Comparison of ENCODE assay signal across 16 cellular contexts in genomic region chr1:116067564-116067887, GRCh38. TPM values are rescaled to one million over a fixed set of nuclear protein-coding genes. Genes with fewer than 3 reads are reported as not detected.
A peak's percentile ranks its signal among the peaks of the same experiment; 100 is the strongest.
DNase-seq lines count a peak whose midpoint lies in the region; ATAC-seq, FAIRE-seq and TF ChIP-seq lines count a peak whose summit lies in the region.
"Had no signal": no experiment of that assay in that cellular context is flagged by ENCODE, and none has a peak within 500 bp of the region (broad histone marks: within the 10 kb centered on the region; RNA-seq: fewer than 3 reads in every experiment).

No MANE protein-coding gene starts in this region.

- H3K9me3 Mint-ChIP-seq in T-cell, result no peaks in the 10 kb centered on the region

- H3K27me3 Mint-ChIP-seq in T-cell, result peaks cover 13 to 34% of the 10 kb centered on the region in 2 donors

- H3K9me3 ChIP-seq in K562 (replicated peaks; ENCODE audit: control insufficient read depth, insufficient read depth, low read depth, low read length), result no peaks in the 10 kb centered on the region
- no peaks in the 10 kb centered on the region for H3K9me3 ChIP-seq in right atrium auricular region
- no peaks in the 10 kb centered on the region for H3K9me3 ChIP-seq in suprapubic skin
- H3K9me3 ChIP-seq: spleen had no signal

- H3K27me3 ChIP-seq in K562 (ENCODE audit: control insufficient read depth in 2 of 2, insufficient read depth in 2 of 2, low read length in 2 of 2), result peaks cover 0 to 5% of the 10 kb centered on the region in 2 experiments; a peak in 1 of 5 replicates
- H3K27me3 ChIP-seq in right atrium auricular region, result no peaks in the 10 kb centered on the region
- H3K27me3 ChIP-seq in suprapubic skin, result no peaks in the 10 kb centered on the region
- H3K27me3 ChIP-seq: spleen had no signal

- no peaks in the 10 kb centered on the region for H4K20me1 ChIP-seq in K562 (replicated peaks; ENCODE audit: control insufficient read depth, insufficient read depth, low read length)

- no peak for TF ChIP-seq RAD21 in K562 (CRISPR knock-in tag; conservative IDR thresholded peaks at IDR 0.05 in 1 of 2, IDR thresholded peaks at IDR 0.05 in 1 of 2)

- BruUV-seq in K562 (replicated peaks; lab: Mats Ljungman, UMichigan), result no TSS peak

- no peaks in the 10 kb centered on the region for H3K4me1 ChIP-seq in K562 (replicated peaks in 1 of 2; ENCODE audit: control insufficient read depth in 2 of 2, insufficient read depth in 2 of 2, low read length in 2 of 2)
- H3K4me1 ChIP-seq in right atrium auricular region, result no peaks in the 10 kb centered on the region
- peaks cover 2% of the 10 kb centered on the region for H3K4me1 ChIP-seq in suprapubic skin
- H3K4me1 ChIP-seq: spleen had no signal

- no peaks in the 10 kb centered on the region; the same call in 2 of the 3 replicates for H3K79me2 ChIP-seq in K562 (ENCODE audit: control insufficient read depth, insufficient read depth, low read length)

- no peak for TF ChIP-seq EP300 in K562 (IDR thresholded peaks at IDR 0.05; ENCODE audit: low read length)
- TF ChIP-seq EP300 in suprapubic skin (IDR thresholded peaks at IDR 0.05), result no peak

- DNase-seq in HCEC 1CT (peak; percentile 95), K562 (ENCODE audit: extremely low read depth in 1 of 4, low spot score in 3 of 4) (no peak), right atrium auricular region (ENCODE audit: low spot score) (peak; percentile 61), suprapubic skin (ENCODE audit: low spot score in 2 of 2) (peak in 1 of 2 donors; percentile 74), T-cell (no peak), GM19240 (ENCODE audit: insufficient read length, low spot score) (no peak), T-helper 2 cell (no peak)
- DNase-seq: activated CD8-positive, alpha-beta memory T cell treated with anti-CD3 and anti-CD28 coated beads, Interleukin-2, amount 10 ng/mL, durations not matched to agents 7 days and 5 days; DMS 273 treated with DMSO at 0.1 percent for 48 hours; NCI-H510A; spleen; stimulated activated CD8-positive, alpha-beta memory T cell treated with anti-CD3 and anti-CD28 coated beads, Interleukin-4, amount 100 ng/mL, for 48 hours had no signal

- H3K4me3 ChIP-seq in K562 (no peak overlapping the region), right atrium auricular region (no peak overlapping the region), suprapubic skin (no peak overlapping the region)
- H3K4me3 ChIP-seq: spleen had no signal

- H3K27ac Mint-ChIP-seq in T-cell, result no peak overlapping the region
- H3K27ac Mint-ChIP-seq: activated CD8-positive, alpha-beta memory T cell treated with anti-CD3 and anti-CD28 coated beads, Interleukin-2, amount 10 ng/mL, durations not matched to agents 7 days and 5 days had no signal

- no peaks in the 10 kb centered on the region for H3K9me1 ChIP-seq in K562 (ENCODE audit: control insufficient read depth, insufficient read depth, low read length)

- H3K27ac ChIP-seq in K562 (ENCODE audit: extremely low read depth, low read depth, low read length) (no peak overlapping the region), right atrium auricular region (peak overlapping the region; percentile 60 to 71), suprapubic skin (peak overlapping the region; percentile 85)
- H3K27ac ChIP-seq: spleen had no signal

- no peak for FAIRE-seq in K562 (lab: Jason Lieb, UNC)
- FAIRE-seq: H1 had no signal

- H3K36me3 ChIP-seq in K562 (ENCODE audit: control insufficient read depth, insufficient read depth, low read length), result no peaks in the 10 kb centered on the region
- peaks cover 5% of the 10 kb centered on the region for H3K36me3 ChIP-seq in right atrium auricular region
- peaks cover 29% of the 10 kb centered on the region for H3K36me3 ChIP-seq in suprapubic skin

- no peak overlapping the region for H2AFZ ChIP-seq in K562 (ENCODE audit: low read depth, low read length)

- TF ChIP-seq POLR2A in K562 (conservative IDR thresholded peaks at IDR 0.05) (no peak), suprapubic skin (IDR thresholded peaks at IDR 0.05) (no peak)

- in situ Hi-C loops in K562 (cut with MboI), result no loop called here

- no peak; the same call in 1 of the 3 replicates for ATAC-seq in K562
- ATAC-seq in T-cell (replicated peaks in 1 of 4), result no peak
- ATAC-seq in GM18867 (IDR thresholded peaks at IDR 0.05; ENCODE audit: unreplicated experiment), result no peak
- ATAC-seq: activated CD8-positive, alpha-beta memory T cell treated with anti-CD3 and anti-CD28 coated beads, Interleukin-2, amount 10 ng/mL, durations not matched to agents 7 days and 5 days had no signal

- POLR2A ChIA-PET in K562 (lab: Yijun Ruan, JAX) (no interaction called here), T-cell (lab: Charles Lee) (no interaction called here)

- WGBS in K562 (ENCODE audit: insufficient coverage, low coverage, missing lambda C conversion rate), result 7% methylated on average over 2 of the region's 2 CpGs
- 67% methylated on average over 2 of the region's 2 CpGs for WGBS in suprapubic skin

- H3K4me1 Mint-ChIP-seq in T-cell, result no peaks in the 10 kb centered on the region
- H3K4me1 Mint-ChIP-seq: activated CD8-positive, alpha-beta memory T cell treated with anti-CD3 and anti-CD28 coated beads, Interleukin-2, amount 10 ng/mL, durations not matched to agents 7 days and 5 days had no signal

- TF ChIP-seq CTCF in K562 (IDR thresholded peaks at IDR 0.05 in 2 of 3, conservative IDR thresholded peaks at IDR 0.05 in 1 of 3; ENCODE audit: insufficient read depth in 2 of 3, low read depth in 1 of 3, low read length in 3 of 3), result no peak
- TF ChIP-seq CTCF in right atrium auricular region (IDR thresholded peaks at IDR 0.05), result no peak
- TF ChIP-seq CTCF in suprapubic skin (IDR thresholded peaks at IDR 0.05), result no peak

- no peak overlapping the region for H3K9ac ChIP-seq in K562 (ENCODE audit: insufficient read depth in 1 of 2, low read depth in 2 of 2, low read length in 2 of 2)

- no peak overlapping the region for H3K4me2 ChIP-seq in K562 (ENCODE audit: insufficient read depth, low read length)

- peaks cover 3% of the 10 kb centered on the region for H3K36me3 Mint-ChIP-seq in T-cell

- H3K4me3 Mint-ChIP-seq in T-cell, result no peak overlapping the region
- H3K4me3 Mint-ChIP-seq: activated CD8-positive, alpha-beta memory T cell treated with anti-CD3 and anti-CD28 coated beads, Interleukin-2, amount 10 ng/mL, durations not matched to agents 7 days and 5 days had no signal

- CTCF ChIA-PET in K562 (lab: Yijun Ruan, JAX; ENCODE audit: low intra/inter-chr PET ratio) (no interaction called here), T-cell (lab: Charles Lee) (interaction anchor here in 1 of 2 donors (0.7 kb wide), 1 partner anchor 666 kb away, joined by 3 read pairs; no protein-coding TSS in a partner anchor)

- intact Hi-C loops in K562 (cut with micrococcal nuclease), result no loop called here

TF ChIP-seq in K562, 482 proteins besides CTCF, POLR2A, EP300 and RAD21 (continues in another document):
- no peak for TF ChIP-seq TEAD4 (IDR thresholded peaks at IDR 0.05; ENCODE audit: low read length)
- TF ChIP-seq TEAD4 (CRISPR knock-in tag; IDR thresholded peaks at IDR 0.05; ENCODE audit: borderline replicate concordance), result no peak
- no peak for TF ChIP-seq HMGN3 (IDR thresholded peaks at IDR 0.05; ENCODE audit: borderline replicate concordance, extremely low read depth, insufficient read length, low read depth, low read length)

RNA-seq across cellular contexts. Expression of gene MAB21L3, which starts 43.7 kb away (rescaled TPM):
- not detected in 2 replicates for total RNA-seq in K562 (2011; cell fraction: chromatin; rRNA removed; ENCODE audit: low replicate concordance)
- total RNA-seq in K562 (2011; cell fraction: nucleolus; rRNA removed), result not detected in 2 replicates
- total RNA-seq in K562 (2011; cell fraction: nucleoplasm; rRNA removed), result not detected in 2 replicates
- total RNA-seq in K562 (2014; rRNA removed), result not detected in 2 replicates
- total RNA-seq in K562 (2014; rRNA removed; fragmentation: Illumina TruSeq; extraction: Trizol), result not detected in 2 replicates
- total RNA-seq in K562 (2015; rRNA removed; fragmentation: Illumina TruSeq; extraction: Trizol), result not detected in 2 replicates
- not detected in 2 replicates for total RNA-seq in K562 (2021)
- polyA plus RNA-seq in K562 (2011; rRNA removed), result not detected in 2 replicates
- not detected in 2 replicates for polyA plus RNA-seq in K562 (2011; cell fraction: cytosol; rRNA removed)
- not detected in 2 replicates for polyA plus RNA-seq in K562 (2011; cell fraction: nucleus; rRNA removed)
- 0.12 TPM in 1 of 2 replicates, not detected in the other for polyA plus RNA-seq in K562 (2012)
- polyA plus RNA-seq in K562 (2014; fragmentation: Illumina TruSeq; extraction: Trizol), result not detected in 2 replicates
- polyA plus RNA-seq in K562 (2014; fragmentation: Nextera tagmentation; extraction: Ambion mirVana), result not detected
- not detected in 2 replicates for polyA plus RNA-seq in K562 (2014; rRNA removed)
- polyA minus RNA-seq in K562 (2011; rRNA and poly(A)+ RNA removed), result not detected in 2 replicates
- polyA minus RNA-seq in K562 (2011; cell fraction: cytosol; rRNA and poly(A)+ RNA removed), result not detected in 2 replicates
- polyA minus RNA-seq in K562 (2011; cell fraction: nucleus; rRNA and poly(A)+ RNA removed), result not detected in 2 replicates
- total RNA-seq in right atrium auricular region, result not detected
- total RNA-seq in suprapubic skin, result 10 to 100 TPM in 3 of 4 donors, 1 to 10 TPM in 1; 9.7 to 26.6 (median 20.7) TPM
- not detected for total RNA-seq in T-cell
- total RNA-seq: activated CD8-positive, alpha-beta memory T cell treated with anti-CD3 and anti-CD28 coated beads, Interleukin-2, amount 10 ng/mL, durations not matched to agents 7 days and 5 days; H1; mucosa of gallbladder; T-helper 2 cell treated with Interferon-gamma antibody and Interleukin-4, amounts not matched to agents 100 ng/mL and 5 ng/mL, for 36 hours had no signal
- polyA plus RNA-seq: H1 had no signal

Comparison
In these comparisons a context has a peak if more than half of its experiments do, and no peak if none do; other contexts are left out.
1. DNase-seq: peak in HCEC 1CT (single experiment) and right atrium auricular region (single experiment); none in K562 (0 of 4), T-cell (0 of 34), GM19240 (single experiment) and T-helper 2 cell (0 of 5).
2. RNA of gene MAB21L3, which starts 43.7 kb away (total RNA-seq): 9.7 to 26.6 TPM in suprapubic skin; not detected in K562, not detected in right atrium auricular region and not detected in T-cell; every median in the first group is over 4 times any median in the second.